ENCODE assay signal across 16 cellular contexts in the genomic region with DNA sequence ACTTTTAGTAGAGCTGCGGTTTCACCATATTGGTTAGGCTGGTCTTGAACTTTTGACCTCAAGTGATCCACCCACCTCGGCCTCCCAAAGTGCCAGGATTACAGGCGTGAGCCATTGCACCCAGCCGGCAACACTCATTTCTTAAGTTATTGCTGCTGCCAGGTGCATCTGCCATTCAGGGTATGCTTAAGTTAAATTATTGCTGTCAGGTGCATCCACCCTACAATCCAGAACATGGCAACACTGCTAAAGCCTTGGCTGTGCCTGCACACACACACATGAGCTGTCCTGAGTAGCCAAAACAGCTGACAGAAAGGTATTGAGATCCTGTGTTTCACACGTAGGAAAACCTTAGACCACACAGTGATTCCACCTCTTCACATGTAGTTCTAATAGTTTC.
"Had no signal": no experiment of that assay in that cellular context is flagged by ENCODE, and none has a peak within 500 bp of the region (broad histone marks: within the 10 kb centered on the region; RNA-seq: fewer than 3 reads in every experiment).

No MANE protein-coding gene starts in this region.

- H3K27ac ChIP-seq: colonic mucosa, thoracic aorta, upper lobe of right lung had no signal

- H3K4me3 ChIP-seq: colonic mucosa, thoracic aorta, upper lobe of right lung had no signal

- ATAC-seq: activated CD4-positive, CD25-positive, alpha-beta regulatory T cell treated with anti-CD3 and anti-CD28 coated beads, Interleukin-2, amount 50 U/mL, for 24 hours; esophagus mucosa; right cardiac atrium; stimulated activated naive CD8-positive, alpha-beta T cell treated with anti-CD3 and anti-CD28 coated beads, Interleukin-15, amount 100 ng/mL, for 72 hours; upper lobe of right lung had no signal

- H3K4me1 ChIP-seq: colonic mucosa, upper lobe of right lung had no signal

- DNase-seq: activated CD4-positive, alpha-beta T cell treated with anti-CD3 and anti-CD28 coated beads, Interleukin-2, amount 50 U/mL, for 1 hour; activated naive CD4-positive, alpha-beta T cell; activated naive CD8-positive, alpha-beta T cell treated with anti-CD3 and anti-CD28 coated beads, Interleukin-2, amount 10 ng/mL, durations not matched to agents 7 days and 5 days; central memory CD4-positive, alpha-beta T cell; colonic mucosa; glutamatergic neuron; hypothalamus; kidney glomerular epithelial cell; occipital lobe; right cardiac atrium; stimulated activated CD4-positive, alpha-beta T cell treated with anti-CD3 and anti-CD28 coated beads, Interleukin-1b, Interleukin-23, amount 100 ng/mL, for 48 hours; stimulated activated naive CD8-positive, alpha-beta T cell treated with anti-CD3 and anti-CD28 coated beads, Interleukin-15, amount 100 ng/mL, for 72 hours; upper lobe of right lung had no signal

- H3K27me3 ChIP-seq: colonic mucosa, upper lobe of right lung had no signal

- H3K9me3 ChIP-seq: colonic mucosa, thoracic aorta, upper lobe of right lung had no signal

- H3K36me3 ChIP-seq: colonic mucosa, thoracic aorta, upper lobe of right lung had no signal
